Comparison of ENCODE assay signal across 9 cellular contexts in the genomic region with DNA sequence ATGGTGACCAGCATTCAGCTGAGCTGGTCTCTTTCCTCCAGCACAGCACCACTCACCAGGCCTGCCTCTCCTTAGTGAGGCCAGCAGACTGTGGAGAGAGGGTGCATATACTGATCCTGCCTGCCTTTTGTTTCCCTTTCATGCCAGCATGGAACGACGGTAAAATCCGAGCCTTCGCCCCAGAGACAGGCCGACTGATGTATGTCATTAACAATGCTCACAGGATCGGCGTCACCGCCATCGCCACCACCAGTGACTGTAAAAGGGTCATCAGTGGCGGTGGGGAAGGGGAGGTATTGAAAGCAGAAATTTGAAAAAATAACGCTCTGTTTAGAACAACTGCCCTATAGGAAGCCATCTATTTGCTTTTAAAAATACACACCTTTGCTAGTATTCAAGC. TPM values are rescaled to one million over a fixed set of nuclear protein-coding genes. Genes with fewer than 3 reads are reported as not detected.
"Had no signal": no experiment of that assay in that cellular context is flagged by ENCODE, and none has a peak within 500 bp of the region (broad histone marks: within the 10 kb centered on the region; RNA-seq: fewer than 3 reads in every experiment).

No MANE protein-coding gene starts in this region.

- DNase-seq: GDM1, GF-D8 had no signal

- H3K4me3 ChIP-seq: GM12878 had no signal

- FAIRE-seq: G401.6, GM12878, GM12891, GM12892, GM18507, GM19239 had no signal

- ATAC-seq: GM12878 had no signal

RNA-seq across cellular contexts. Expression of gene USP43, which starts 12.6 kb away (rescaled TPM):
- total RNA-seq: GM12878 had no signal

RNA-seq across cellular contexts. Expression of gene CFAP52, which starts 56.3 kb away (rescaled TPM):
- total RNA-seq: G401, GM12878 had no signal
